ENCODE assay signal across 6 cellular contexts in the genomic region with DNA sequence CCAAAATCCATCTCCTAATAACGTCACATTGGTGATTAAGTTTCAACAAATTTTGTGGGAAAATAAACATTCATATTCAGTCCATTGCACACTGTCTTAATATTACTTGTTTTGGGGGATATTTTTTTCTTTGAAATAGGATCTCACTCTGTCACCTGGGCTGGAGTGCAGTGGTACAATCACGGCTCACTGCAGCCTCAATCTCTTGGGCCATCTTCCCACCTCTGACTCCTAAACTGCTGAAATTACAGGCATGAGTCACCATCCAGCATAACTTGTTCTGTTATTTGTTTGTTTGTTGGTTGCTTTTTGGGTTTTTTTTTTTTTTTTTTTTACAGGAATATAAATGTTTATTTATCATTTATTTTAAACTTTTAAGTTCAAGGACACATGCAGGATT.
"Had no signal": no experiment of that assay in that cellular context is flagged by ENCODE, and none has a peak within 500 bp of the region (broad histone marks: within the 10 kb centered on the region; RNA-seq: fewer than 3 reads in every experiment).

No MANE protein-coding gene starts in this region.

- H3K27ac ChIP-seq: HL-60 had no signal

- H3K27me3 Mint-ChIP-seq: IgD-negative memory B cell had no signal

- H3K27ac Mint-ChIP-seq: IgD-negative memory B cell had no signal

- H3K4me3 Mint-ChIP-seq: IgD-negative memory B cell had no signal

- ATAC-seq: HepG2, K562 had no signal

- H3K4me3 ChIP-seq: K562 had no signal

- DNase-seq: IMR-90, KBM-7 had no signal

- H3K4me1 Mint-ChIP-seq: IgD-negative memory B cell had no signal

- H3K36me3 Mint-ChIP-seq: IgD-negative memory B cell had no signal
